In genomic region chr1:45009956-45010854, GRCh38 we compare ENCODE assay signal across 1 cellular context.
TF ChIP-seq lines count a peak whose summit lies in the region.

No MANE protein-coding gene starts in this region.

TF ChIP-seq in HCT116, 20 proteins besides CTCF, POLR2A, EP300 and RAD21:
- TF ChIP-seq REST (IDR thresholded peaks at IDR 0.05; ENCODE audit: low read depth) (no peak), ZNF274 (IDR thresholded peaks at IDR 0.05; ENCODE audit: low read depth, low read length) (no peak), EGR1 (IDR thresholded peaks at IDR 0.05; ENCODE audit: low read depth) (no peak), CEBPB (IDR thresholded peaks at IDR 0.05; ENCODE audit: low read depth) (no peak), ATF3 (IDR thresholded peaks at IDR 0.05) (no peak), SRF (IDR thresholded peaks at IDR 0.05; ENCODE audit: low read depth) (no peak), ELF1 (IDR thresholded peaks at IDR 0.05; ENCODE audit: borderline replicate concordance, low read depth) (no peak), FOSL1 (IDR thresholded peaks at IDR 0.05; ENCODE audit: low read depth) (no peak), EZH2phosphoT487 (IDR thresholded peaks at IDR 0.05; ENCODE audit: borderline replicate concordance) (no peak), POLR2AphosphoS5 (IDR thresholded peaks at IDR 0.05; ENCODE audit: low read depth, low read length) (no peak), ZBTB33 (IDR thresholded peaks at IDR 0.05; ENCODE audit: extremely low read depth, insufficient replicate concordance, low read length) (no peak), CBX3 (IDR thresholded peaks at IDR 0.05; ENCODE audit: low read depth) (no peak), EZH2 (IDR thresholded peaks at IDR 0.05) (no peak), YY1 (IDR thresholded peaks at IDR 0.05; ENCODE audit: extremely low read depth, insufficient replicate concordance, low read depth, low read length) (no peak), SP1 (IDR thresholded peaks at IDR 0.05; ENCODE audit: low read depth) (no peak), MAX (IDR thresholded peaks at IDR 0.05) (no peak), ZFX (IDR thresholded peaks at IDR 0.05) (no peak)
